35 cellular contexts compared by ENCODE assay signal in genomic region chr9:133561976-133562554, GRCh38. TPM values are rescaled to one million over a fixed set of nuclear protein-coding genes. Genes with fewer than 3 reads are reported as not detected.
"Had no signal": no experiment of that assay in that cellular context is flagged by ENCODE, and none has a peak within 500 bp of the region (broad histone marks: within the 10 kb centered on the region; RNA-seq: fewer than 3 reads in every experiment).

No MANE protein-coding gene starts in this region.

- H3K36me3 Mint-ChIP-seq: naive thymus-derived CD8-positive, alpha-beta T cell had no signal

- FAIRE-seq: endothelial cell of umbilical vein, islet of Langerhans, small intestine had no signal

- H3K9me3 ChIP-seq: esophagus muscularis mucosa, gastroesophageal sphincter, heart left ventricle, left lung, sigmoid colon, suprapubic skin, transverse colon had no signal

- ATAC-seq: foreskin keratinocyte; gastroesophageal sphincter; heart left ventricle; left cardiac atrium; left lung; naive thymus-derived CD8-positive, alpha-beta T cell; stimulated activated naive CD8-positive, alpha-beta T cell treated with anti-CD3 and anti-CD28 coated beads, Interleukin-15, amount 100 ng/mL, for 72 hours had no signal

- H3K9ac ChIP-seq: parathyroid adenoma had no signal

- H3K9me3 Mint-ChIP-seq: naive thymus-derived CD8-positive, alpha-beta T cell; stimulated activated naive CD8-positive, alpha-beta T cell treated with anti-CD3 and anti-CD28 coated beads, Interleukin-15, amount 100 ng/mL, for 72 hours had no signal

- H3K36me3 ChIP-seq: esophagus muscularis mucosa, gastroesophageal sphincter, heart left ventricle, left lung, sigmoid colon, suprapubic skin, transverse colon had no signal

- H2AFZ ChIP-seq: parathyroid adenoma had no signal

- H3K27ac ChIP-seq: foreskin keratinocyte, heart left ventricle, left lung, parathyroid adenoma, suprapubic skin, transverse colon had no signal

- H3K27ac Mint-ChIP-seq: progenitor cell of endocrine pancreas; stimulated activated naive CD8-positive, alpha-beta T cell treated with anti-CD3 and anti-CD28 coated beads, Interleukin-15, amount 100 ng/mL, for 72 hours had no signal

- H3K79me2 ChIP-seq: parathyroid adenoma had no signal

- H3K4me3 ChIP-seq: coronary artery, esophagus muscularis mucosa, gastroesophageal sphincter, heart left ventricle, left lung, sigmoid colon, suprapubic skin, transverse colon had no signal

- H3K27me3 ChIP-seq: heart left ventricle, left lung, sigmoid colon, transverse colon had no signal

- H3K4me3 Mint-ChIP-seq: stimulated activated naive CD8-positive, alpha-beta T cell treated with anti-CD3 and anti-CD28 coated beads, Interleukin-15, amount 100 ng/mL, for 72 hours had no signal

- H3K4me1 ChIP-seq: foreskin keratinocyte, parathyroid adenoma had no signal

- DNase-seq: dermis blood vessel endothelial cell; effector memory CD4-positive, alpha-beta T cell; foreskin keratinocyte; heart left ventricle; hippocampal formation; left cardiac atrium; left lung; mesendoderm; midbrain; naive thymus-derived CD8-positive, alpha-beta T cell; sigmoid colon; small intestine; stimulated activated CD4-positive, alpha-beta T cell treated with anti-CD3 and anti-CD28 coated beads, Interleukin-15, amount 100 ng/mL, for 24 hours; stimulated activated CD4-positive, alpha-beta T cell treated with anti-CD3 and anti-CD28 coated beads, Interleukin-2, amount 100 ng/mL, for 48 hours; stimulated activated naive CD4-positive, alpha-beta T cell; stimulated activated naive CD8-positive, alpha-beta T cell treated with anti-CD3 and anti-CD28 coated beads, Interleukin-15, amount 100 ng/mL, for 72 hours; transverse colon had no signal

RNA-seq across cellular contexts. Expression of gene ADAMTSL2, which starts 27.6 kb away (rescaled TPM):
- total RNA-seq: endothelial cell of umbilical vein, epithelial cell of proximal tubule, foreskin keratinocyte had no signal
- polyA plus RNA-seq: endothelial cell of umbilical vein, foreskin keratinocyte had no signal

RNA-seq across cellular contexts. Expression of gene MYMK, which starts 37.3 kb away (rescaled TPM):
- total RNA-seq: chondrocyte; dermis blood vessel endothelial cell; endothelial cell of umbilical vein; epithelial cell of proximal tubule; esophagus muscularis mucosa; fibroblast of lung; foreskin keratinocyte; gastroesophageal sphincter; heart left ventricle; kidney epithelial cell; left cardiac atrium; left lung; lower leg skin; lung microvascular endothelial cell; mucosa of gallbladder; naive thymus-derived CD8-positive, alpha-beta T cell; osteoblast; progenitor cell of endocrine pancreas; sigmoid colon; suprapubic skin; transverse colon; ureter had no signal
- polyA plus RNA-seq: endothelial cell of umbilical vein; fibroblast of lung; foreskin keratinocyte; heart left ventricle; naive thymus-derived CD8-positive, alpha-beta T cell; neural cell; sigmoid colon; small intestine had no signal

RNA-seq across cellular contexts. Expression of gene FAM163B, which starts 47.1 kb away (rescaled TPM):
- total RNA-seq: chondrocyte; dermis blood vessel endothelial cell; endothelial cell of umbilical vein; epithelial cell of proximal tubule; esophagus muscularis mucosa; fibroblast of lung; foreskin keratinocyte; gastroesophageal sphincter; heart left ventricle; kidney epithelial cell; lower leg skin; lung microvascular endothelial cell; naive thymus-derived CD8-positive, alpha-beta T cell; osteoblast; progenitor cell of endocrine pancreas; suprapubic skin; ureter had no signal
- polyA plus RNA-seq: endothelial cell of umbilical vein; fibroblast of lung; foreskin keratinocyte; naive thymus-derived CD8-positive, alpha-beta T cell had no signal
